Comparison of ENCODE assay signal across 16 cellular contexts in genomic region chr4:7783560-7783959, GRCh38.
DNase-seq lines count a peak whose midpoint lies in the region; ATAC-seq and TF ChIP-seq lines count a peak whose summit lies in the region.
"Had no signal": no experiment of that assay in that cellular context is flagged by ENCODE, and none has a peak within 500 bp of the region (broad histone marks: within the 10 kb centered on the region; RNA-seq: fewer than 3 reads in every experiment).

No MANE protein-coding gene starts in this region.

- H3K27me3 ChIP-seq in BLaER1, result no peaks in the 10 kb centered on the region
- H3K27me3 ChIP-seq in CD4-positive, CD25-positive, alpha-beta regulatory T cell (ENCODE audit: control insufficient read depth, insufficient read depth, low read length), result no peaks in the 10 kb centered on the region
- H3K27me3 ChIP-seq: esophagus muscularis mucosa, upper lobe of left lung had no signal

- 0 out of 2 replicates have a peak overlapping the region, but pooled peaks have one; percentile 12 for H3K27ac ChIP-seq in BLaER1
- H3K27ac ChIP-seq in CD4-positive, CD25-positive, alpha-beta regulatory T cell (ENCODE audit: insufficient read depth, low read length, poor library complexity, severe bottlenecking), result no peak overlapping the region
- no peak overlapping the region for H3K27ac ChIP-seq in caudate nucleus (ENCODE audit: low read depth, low read length)
- H3K27ac ChIP-seq: upper lobe of left lung had no signal

- TF ChIP-seq CTCF in brain (conservative IDR thresholded peaks at IDR 0.05) (no peak), nephron (IDR thresholded peaks at IDR 0.05; ENCODE audit: unreplicated experiment in 3 of 3) (no peak)

- no peaks in the 10 kb centered on the region for H4K20me1 ChIP-seq in BLaER1

- peaks cover 35% of the 10 kb centered on the region for H3K4me1 ChIP-seq in BLaER1
- peaks cover 17% of the 10 kb centered on the region for H3K4me1 ChIP-seq in CD4-positive, CD25-positive, alpha-beta regulatory T cell (ENCODE audit: control insufficient read depth, insufficient read depth, low read length, poor library complexity, severe bottlenecking)

- H3K27ac Mint-ChIP-seq in CD4-positive, CD25-positive, alpha-beta regulatory T cell, result peak overlapping the region in 2 of 3 donors; percentile 70 to 82
- peak overlapping the region in 4 of 5 experiments; percentile 29 to 85 (median 56) for H3K27ac Mint-ChIP-seq in brain
- H3K27ac Mint-ChIP-seq in nephron, result peak overlapping the region; percentile 68 to 80 (median 71)

- peak overlapping the region in 2 of 4 donors; percentile 10 to 36 for H3K4me3 Mint-ChIP-seq in CD4-positive, CD25-positive, alpha-beta regulatory T cell
- H3K4me3 Mint-ChIP-seq in brain (no peak overlapping the region), nephron (no peak overlapping the region)
- H3K4me3 Mint-ChIP-seq: IgD-negative memory B cell had no signal

- H3K4me2 ChIP-seq in BLaER1, result peak overlapping the region; percentile 23

- H3K27me3 Mint-ChIP-seq in CD4-positive, CD25-positive, alpha-beta regulatory T cell, result no peaks in the 10 kb centered on the region
- H3K27me3 Mint-ChIP-seq in brain, result no peaks in the 10 kb centered on the region
- H3K27me3 Mint-ChIP-seq in nephron (ENCODE audit: low read depth), result no peaks in the 10 kb centered on the region

- DNase-seq in CD4-positive, CD25-positive, alpha-beta regulatory T cell, result no peak
- DNase-seq in DMS153 treated with DMSO at 0.1 percent for 48 hours (lab: John Stamatoyannopoulos, UW; ENCODE audit: unreplicated experiment), result no peak
- no peak for DNase-seq in caudate nucleus (lab: John Stamatoyannopoulos, UW)
- DNase-seq: amygdala, DMS79, NCI-H187, NCI-H524, SIG-M5, upper lobe of left lung had no signal

- peaks cover under 1% of the 10 kb centered on the region for H3K36me3 ChIP-seq in BLaER1
- H3K36me3 ChIP-seq in CD4-positive, CD25-positive, alpha-beta regulatory T cell (ENCODE audit: control insufficient read depth, insufficient read depth, low read length), result no peaks in the 10 kb centered on the region

- no peaks in the 10 kb centered on the region for H3K9me3 Mint-ChIP-seq in CD4-positive, CD25-positive, alpha-beta regulatory T cell
- H3K9me3 Mint-ChIP-seq in brain (no peaks in the 10 kb centered on the region), nephron (no peaks in the 10 kb centered on the region)

- H3K4me3 ChIP-seq in BLaER1, result no peak overlapping the region
- H3K4me3 ChIP-seq in CD4-positive, CD25-positive, alpha-beta regulatory T cell (ENCODE audit: low read depth, low read length), result no peak overlapping the region
- H3K4me3 ChIP-seq: esophagus muscularis mucosa, upper lobe of left lung had no signal

- ATAC-seq in CD4-positive, CD25-positive, alpha-beta regulatory T cell (ENCODE audit: low read depth in 2 of 2), result no peak
- no peak for ATAC-seq in HG03135 (IDR thresholded peaks at IDR 0.05; ENCODE audit: unreplicated experiment)
- ATAC-seq: HCT116 had no signal

- H3K9me3 ChIP-seq in BLaER1, result no peaks in the 10 kb centered on the region
- H3K9me3 ChIP-seq in CD4-positive, CD25-positive, alpha-beta regulatory T cell (ENCODE audit: control insufficient read depth in 2 of 2, low read length in 2 of 2), result no peaks in the 10 kb centered on the region
- H3K9me3 ChIP-seq: esophagus muscularis mucosa, upper lobe of left lung had no signal

- peaks cover 9 to 63% (median 40%) of the 10 kb centered on the region in 4 donors for H3K4me1 Mint-ChIP-seq in CD4-positive, CD25-positive, alpha-beta regulatory T cell
- peaks cover 52% of the 10 kb centered on the region for H3K4me1 Mint-ChIP-seq in brain
- peaks cover 57% of the 10 kb centered on the region for H3K4me1 Mint-ChIP-seq in nephron

- peaks cover 3% of the 10 kb centered on the region for H3K36me3 Mint-ChIP-seq in CD4-positive, CD25-positive, alpha-beta regulatory T cell
- H3K36me3 Mint-ChIP-seq in brain (peaks cover 73% of the 10 kb centered on the region), nephron (ENCODE audit: low read depth) (peaks cover 68% of the 10 kb centered on the region)
- H3K36me3 Mint-ChIP-seq: IgD-negative memory B cell had no signal

- no peak overlapping the region for H3K9ac ChIP-seq in BLaER1
